10 cellular contexts compared by ENCODE assay signal in the genomic region with DNA sequence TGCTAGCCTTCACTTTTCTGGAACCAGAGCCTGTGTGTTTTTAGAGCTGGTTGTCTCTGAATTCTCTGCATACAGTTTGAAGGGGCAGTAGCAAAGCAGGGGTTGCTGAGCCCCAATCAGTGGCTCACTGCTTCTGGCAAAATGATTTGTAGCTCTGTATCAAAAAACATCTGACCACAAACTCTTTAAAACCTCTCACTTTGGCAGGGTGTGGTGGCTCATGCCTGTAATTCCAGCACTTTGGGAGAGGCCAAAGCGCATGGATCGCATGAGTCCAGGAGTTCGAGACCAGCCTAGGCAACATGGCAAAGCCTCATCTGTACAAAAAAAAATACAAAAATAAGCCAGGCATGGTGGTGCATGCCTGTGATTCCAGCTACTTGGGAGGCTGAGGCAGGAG. TPM values are rescaled to one million over a fixed set of nuclear protein-coding genes. Genes with fewer than 3 reads are reported as not detected.
DNase-seq lines count a peak whose midpoint lies in the region; ATAC-seq and TF ChIP-seq lines count a peak whose summit lies in the region.
"Had no signal": no experiment of that assay in that cellular context is flagged by ENCODE, and none has a peak within 500 bp of the region (broad histone marks: within the 10 kb centered on the region; RNA-seq: fewer than 3 reads in every experiment).

No MANE protein-coding gene starts in this region.

- H3K4me3 ChIP-seq in heart right ventricle: peak overlapping the region in 6 of 10 donors; percentile 82 to 95 (median 90)
- H3K4me3 ChIP-seq in right atrium auricular region: peak overlapping the region in 1 of 2 donors; percentile 94
- H3K4me3 ChIP-seq in iPS-20b (ENCODE audit: low read length): peak overlapping the region; percentile 98; the same call in 1 of the 2 replicates

- H3K27me3 Mint-ChIP-seq in T-helper 2 cell treated with Interferon-gamma antibody and Interleukin-4, amounts not matched to agents 5 μg/mL and 100 μg/mL, for 36 hours (ENCODE audit: low read depth): peaks cover 2% of the 10 kb centered on the region
- H3K27me3 Mint-ChIP-seq in type B pancreatic cell: no peaks in the 10 kb centered on the region
- H3K27me3 Mint-ChIP-seq: stimulated activated naive CD8-positive, alpha-beta T cell treated with anti-CD3 and anti-CD28 coated beads, Interleukin-15, amount 100 ng/mL, for 72 hours had no signal

- H3K36me3 ChIP-seq in heart right ventricle (no peaks in the 10 kb centered on the region), right atrium auricular region (no peaks in the 10 kb centered on the region), iPS-20b (ENCODE audit: insufficient read depth, low read depth, low read length) (no peaks in the 10 kb centered on the region)
- H3K36me3 ChIP-seq: spleen had no signal

- intact Hi-C loops in heart right ventricle (cut with DNase I): loop anchor here in 1 of 10 donors (5.0 kb wide), 1 partner anchor 33 kb away; no protein-coding TSS in a partner anchor

- H3K4me1 ChIP-seq in heart right ventricle (peaks cover 0 to 67% (median 38%) of the 10 kb centered on the region in 9 donors), right atrium auricular region (peaks cover 0 to 55% of the 10 kb centered on the region in 2 donors), iPS-20b (ENCODE audit: insufficient read depth, low read length) (peaks cover 11% of the 10 kb centered on the region; the same call in 1 of the 2 replicates), foreskin keratinocyte (no peaks in the 10 kb centered on the region)

- no peaks in the 10 kb centered on the region for H3K27me3 ChIP-seq in heart right ventricle
- H3K27me3 ChIP-seq in right atrium auricular region: no peaks in the 10 kb centered on the region
- no peaks in the 10 kb centered on the region for H3K27me3 ChIP-seq in iPS-20b (ENCODE audit: insufficient read depth, low read length)
- no peaks in the 10 kb centered on the region for H3K27me3 ChIP-seq in foreskin keratinocyte
- H3K27me3 ChIP-seq: spleen had no signal

- no peak overlapping the region for H3K27ac Mint-ChIP-seq in T-helper 2 cell treated with Interferon-gamma antibody and Interleukin-4, amounts not matched to agents 5 μg/mL and 100 μg/mL, for 36 hours
- H3K27ac Mint-ChIP-seq in type B pancreatic cell: peak overlapping the region; percentile 89
- H3K27ac Mint-ChIP-seq: stimulated activated naive CD8-positive, alpha-beta T cell treated with anti-CD3 and anti-CD28 coated beads, Interleukin-15, amount 100 ng/mL, for 72 hours had no signal

- no peak overlapping the region for H3K27ac ChIP-seq in heart right ventricle
- H3K27ac ChIP-seq in right atrium auricular region: peak overlapping the region in 1 of 2 donors; percentile 96
- H3K27ac ChIP-seq in iPS-20b (ENCODE audit: low read length): no peak overlapping the region
- no peak overlapping the region for H3K27ac ChIP-seq in foreskin keratinocyte
- H3K27ac ChIP-seq: spleen had no signal

- peak overlapping the region; percentile 92; the same call in 1 of the 2 replicates for H3K9ac ChIP-seq in iPS-20b (ENCODE audit: low read depth, low read length)

- TF ChIP-seq CTCF in heart right ventricle (IDR thresholded peaks at IDR 0.05): no peak
- no peak for TF ChIP-seq CTCF in right atrium auricular region (IDR thresholded peaks at IDR 0.05)
- TF ChIP-seq CTCF in type B pancreatic cell (conservative IDR thresholded peaks at IDR 0.05): no peak
- no peak for TF ChIP-seq CTCF in foreskin keratinocyte (conservative IDR thresholded peaks at IDR 0.05)

- peaks cover 6% of the 10 kb centered on the region for H3K9me3 Mint-ChIP-seq in T-helper 2 cell treated with Interferon-gamma antibody and Interleukin-4, amounts not matched to agents 5 μg/mL and 100 μg/mL, for 36 hours
- no peaks in the 10 kb centered on the region for H3K9me3 Mint-ChIP-seq in type B pancreatic cell

- H3K9me3 ChIP-seq in heart right ventricle: no peaks in the 10 kb centered on the region
- H3K9me3 ChIP-seq in right atrium auricular region: no peaks in the 10 kb centered on the region
- no peaks in the 10 kb centered on the region for H3K9me3 ChIP-seq in iPS-20b (ENCODE audit: insufficient read depth, low read depth, low read length)
- H3K9me3 ChIP-seq: spleen had no signal

- peaks cover 40% of the 10 kb centered on the region for H3K4me1 Mint-ChIP-seq in T-helper 2 cell treated with Interferon-gamma antibody and Interleukin-4, amounts not matched to agents 5 μg/mL and 100 μg/mL, for 36 hours (ENCODE audit: low read depth)
- H3K4me1 Mint-ChIP-seq in type B pancreatic cell (ENCODE audit: unreplicated experiment): peaks cover 31% of the 10 kb centered on the region

- peaks cover 5% of the 10 kb centered on the region for H3K36me3 Mint-ChIP-seq in T-helper 2 cell treated with Interferon-gamma antibody and Interleukin-4, amounts not matched to agents 5 μg/mL and 100 μg/mL, for 36 hours (ENCODE audit: low read depth)
- H3K36me3 Mint-ChIP-seq in type B pancreatic cell: peaks cover 11% of the 10 kb centered on the region

- WGBS in heart right ventricle, 2 donors: 94 to 97% methylated on average over 3 of the region's 3 CpGs

- ATAC-seq in heart right ventricle (no peak), HG02623 (IDR thresholded peaks at IDR 0.05; ENCODE audit: unreplicated experiment) (no peak), foreskin keratinocyte (no peak)
- ATAC-seq: stimulated activated naive CD8-positive, alpha-beta T cell treated with anti-CD3 and anti-CD28 coated beads, Interleukin-15, amount 100 ng/mL, for 72 hours had no signal

- peak overlapping the region; percentile 93 for H3K4me3 Mint-ChIP-seq in T-helper 2 cell treated with Interferon-gamma antibody and Interleukin-4, amounts not matched to agents 5 μg/mL and 100 μg/mL, for 36 hours
- H3K4me3 Mint-ChIP-seq in type B pancreatic cell: peak overlapping the region; percentile 93

- DNase-seq in heart right ventricle (no peak), right atrium auricular region (ENCODE audit: low spot score) (no peak), type B pancreatic cell (ENCODE audit: extremely low spot score, unreplicated experiment) (no peak), foreskin keratinocyte (no peak), kidney glomerular epithelial cell (lab: John Stamatoyannopoulos, UW) (no peak)
- no peak for DNase-seq in T-helper 2 cell treated with Interferon-gamma antibody and Interleukin-4, amounts not matched to agents 5 μg/mL and 100 μg/mL, for 36 hours (ENCODE audit: low spot score)
- DNase-seq: spleen; stimulated activated naive CD8-positive, alpha-beta T cell treated with anti-CD3 and anti-CD28 coated beads, Interleukin-15, amount 100 ng/mL, for 72 hours had no signal

RNA-seq across cellular contexts. Expression of a gene that starts 28.3 kb away (rescaled TPM):
- total RNA-seq in heart right ventricle: 10 to 100 TPM; 28.5 to 47.6 (median 38.4) TPM
- polyA plus RNA-seq in heart right ventricle: 1 to 10 TPM; 3.1 to 5.3 TPM
- total RNA-seq in right atrium auricular region: 10 to 100 TPM; 38.3 to 50.9 TPM
- total RNA-seq in type B pancreatic cell (ENCODE audit: low replicate concordance): 47.7 and 48.6 TPM in 2 replicates
- total RNA-seq in foreskin keratinocyte: 25.7 and 26.6 TPM in 2 replicates
- 1.5 and 1.7 TPM in 2 replicates for polyA plus RNA-seq in foreskin keratinocyte
